In genomic region chr5:141650851-141651727, GRCh38 we compare ENCODE assay signal across 8 cellular contexts. TPM values are rescaled to one million over a fixed set of nuclear protein-coding genes. Genes with fewer than 3 reads are reported as not detected.
DNase-seq lines count a peak whose midpoint lies in the region; ATAC-seq and TF ChIP-seq lines count a peak whose summit lies in the region.

TSS of gene FCHSD1 (minus strand) at chr5:141651418. CDS start at chr5:141651368, 50 bp downstream.

- ATAC-seq in GM18498 (IDR thresholded peaks at IDR 0.05; ENCODE audit: unreplicated experiment): peak; percentile 98
- peak; percentile 96 for ATAC-seq in HG02610 (IDR thresholded peaks at IDR 0.05; ENCODE audit: unreplicated experiment)
- peak; percentile 99 for ATAC-seq in left colon

- H3K4me3 ChIP-seq in choroid plexus epithelial cell (ENCODE audit: low read depth, low read length): peak within 1 kb of the TSS; percentile 83

- DNase-seq in NCI-H146 treated with DMSO at 0.1 percent for 48 hours (lab: John Stamatoyannopoulos, UW; ENCODE audit: unreplicated experiment) (peak; percentile 72), choroid plexus epithelial cell (ENCODE audit: low read depth) (peak; percentile 85), left colon (peak; percentile 89 to 94), NCI-H128 (lab: John Stamatoyannopoulos, UW; ENCODE audit: unreplicated experiment) (no peak)
- peak; percentile 86 for DNase-seq in activated CD4-positive, CD25-positive, alpha-beta regulatory T cell treated with anti-CD3 and anti-CD28 coated beads, Interleukin-2, amount 50 U/mL, for 72 hours
- peak; percentile 65 to 78 (median 67) for DNase-seq in stimulated activated CD4-positive, alpha-beta T cell treated with anti-CD3 and anti-CD28 coated beads, Interleukin-1b, Interleukin-23, amount 100 ng/mL, for 24 hours (ENCODE audit: low read depth in 4 of 4, low spot score in 1 of 4)

- no peak for TF ChIP-seq CTCF in choroid plexus epithelial cell (conservative IDR thresholded peaks at IDR 0.05; ENCODE audit: low read depth, low read length)

- intact Hi-C loops in left colon (cut with DNase I, micrococcal nuclease): no loop called here

RNA-seq across cellular contexts. Expression of gene FCHSD1, which starts in this region (rescaled TPM):
- 10 to 100 TPM; 15.0 to 19.2 TPM for total RNA-seq in left colon
